In the genomic region with DNA sequence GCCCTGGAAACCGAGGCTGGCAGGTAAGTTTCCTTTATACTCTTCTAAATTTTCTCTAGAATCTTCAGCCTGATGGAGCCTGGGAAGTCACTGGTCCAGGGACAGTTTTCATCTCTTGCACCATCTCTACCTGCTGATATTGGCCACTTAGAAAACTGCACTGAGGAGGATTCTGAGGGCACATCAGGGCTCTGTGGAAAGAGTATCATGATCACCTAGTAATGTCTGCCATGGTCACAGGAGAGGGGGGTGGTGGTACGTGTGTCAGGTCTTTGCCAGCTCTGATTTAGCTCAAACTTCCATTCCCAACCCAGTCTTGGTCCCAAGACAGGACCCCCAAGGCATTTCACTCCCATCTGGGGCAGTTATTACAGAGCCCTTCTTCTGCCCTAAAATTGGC, we compare ENCODE assay signal across 18 cellular contexts. TPM values are rescaled to one million over a fixed set of nuclear protein-coding genes. Genes with fewer than 3 reads are reported as not detected.
DNase-seq lines count a peak whose midpoint lies in the region; ATAC-seq and TF ChIP-seq lines count a peak whose summit lies in the region.
"Had no signal": no experiment of that assay in that cellular context is flagged by ENCODE, and none has a peak within 500 bp of the region (broad histone marks: within the 10 kb centered on the region; RNA-seq: fewer than 3 reads in every experiment).

No MANE protein-coding gene starts in this region.

- TF ChIP-seq CTCF in parathyroid adenoma (IDR thresholded peaks at IDR 0.05) = no peak

- H3K9me3 Mint-ChIP-seq in CD4-positive, CD25-positive, alpha-beta regulatory T cell = no peaks in the 10 kb centered on the region
- H3K9me3 Mint-ChIP-seq in IgD-negative memory B cell = no peaks in the 10 kb centered on the region
- no peaks in the 10 kb centered on the region for H3K9me3 Mint-ChIP-seq in dendritic cell treated with granulocyte-macrophage colony-stimulating factor and Interleukin-4, amounts not matched to agents 40 ng/mL and 50 ng/mL, for 4 days
- H3K9me3 Mint-ChIP-seq in stimulated activated effector memory CD8-positive, alpha-beta T cell treated with anti-CD3 and anti-CD28 coated beads, Interleukin-12 subunit alpha, Interleukin-12 subunit beta, amount 100 ng/mL, for 72 hours = no peaks in the 10 kb centered on the region

- no peaks in the 10 kb centered on the region for H3K27me3 ChIP-seq in CD4-positive, CD25-positive, alpha-beta regulatory T cell (ENCODE audit: control insufficient read depth, insufficient read depth, low read length)
- H3K27me3 ChIP-seq in parathyroid adenoma (ENCODE audit: control insufficient read depth, insufficient read depth, low read length) = no peaks in the 10 kb centered on the region

- peaks cover 8% of the 10 kb centered on the region for H3K36me3 Mint-ChIP-seq in CD4-positive, CD25-positive, alpha-beta regulatory T cell
- H3K36me3 Mint-ChIP-seq in IgD-negative memory B cell = no peaks in the 10 kb centered on the region
- H3K36me3 Mint-ChIP-seq in dendritic cell treated with granulocyte-macrophage colony-stimulating factor and Interleukin-4, amounts not matched to agents 40 ng/mL and 50 ng/mL, for 4 days (ENCODE audit: low read depth) = no peaks in the 10 kb centered on the region
- H3K36me3 Mint-ChIP-seq in stimulated activated effector memory CD8-positive, alpha-beta T cell treated with anti-CD3 and anti-CD28 coated beads, Interleukin-12 subunit alpha, Interleukin-12 subunit beta, amount 100 ng/mL, for 72 hours = no peaks in the 10 kb centered on the region

- peak overlapping the region; percentile 81 for H2AFZ ChIP-seq in parathyroid adenoma

- H3K27ac ChIP-seq in CD4-positive, CD25-positive, alpha-beta regulatory T cell (ENCODE audit: insufficient read depth, low read length, poor library complexity, severe bottlenecking) = no peak overlapping the region
- no peak overlapping the region for H3K27ac ChIP-seq in parathyroid adenoma
- H3K27ac ChIP-seq: C4-2B had no signal

- peak overlapping the region in 2 of 3 donors; percentile 60 to 82 for H3K27ac Mint-ChIP-seq in CD4-positive, CD25-positive, alpha-beta regulatory T cell
- H3K27ac Mint-ChIP-seq in IgD-negative memory B cell = no peak overlapping the region
- H3K27ac Mint-ChIP-seq in dendritic cell treated with granulocyte-macrophage colony-stimulating factor and Interleukin-4, amounts not matched to agents 40 ng/mL and 50 ng/mL, for 4 days = peak overlapping the region; percentile 72
- H3K27ac Mint-ChIP-seq in stimulated activated effector memory CD8-positive, alpha-beta T cell treated with anti-CD3 and anti-CD28 coated beads, Interleukin-12 subunit alpha, Interleukin-12 subunit beta, amount 100 ng/mL, for 72 hours = no peak overlapping the region

- H3K36me3 ChIP-seq in CD4-positive, CD25-positive, alpha-beta regulatory T cell (ENCODE audit: control insufficient read depth, insufficient read depth, low read length) = no peaks in the 10 kb centered on the region
- H3K36me3 ChIP-seq in parathyroid adenoma (ENCODE audit: control insufficient read depth, insufficient read depth, low read length) = no peaks in the 10 kb centered on the region

- no peak overlapping the region for H3K4me2 ChIP-seq in parathyroid adenoma (ENCODE audit: low read length)
- H3K4me2 ChIP-seq: SK-N-SH had no signal

- H3K27me3 Mint-ChIP-seq in CD4-positive, CD25-positive, alpha-beta regulatory T cell = no peaks in the 10 kb centered on the region
- H3K27me3 Mint-ChIP-seq in IgD-negative memory B cell = no peaks in the 10 kb centered on the region
- H3K27me3 Mint-ChIP-seq in dendritic cell treated with granulocyte-macrophage colony-stimulating factor and Interleukin-4, amounts not matched to agents 40 ng/mL and 50 ng/mL, for 4 days = peaks cover 1% of the 10 kb centered on the region

- H3K4me3 ChIP-seq in CD4-positive, CD25-positive, alpha-beta regulatory T cell (ENCODE audit: low read depth, low read length) = no peak overlapping the region
- H3K4me3 ChIP-seq in parathyroid adenoma (ENCODE audit: low read depth, low read length) = no peak overlapping the region

- H3K9ac ChIP-seq in parathyroid adenoma = no peak overlapping the region
- H3K9ac ChIP-seq: SK-N-SH had no signal

- no peak for DNase-seq in CD4-positive, CD25-positive, alpha-beta regulatory T cell
- DNase-seq in SHP77 treated with DMSO at 0.1 percent for 48 hours (lab: John Stamatoyannopoulos, UW) = no peak
- no peak for DNase-seq in stimulated activated effector memory CD8-positive, alpha-beta T cell treated with anti-CD3 and anti-CD28 coated beads, Interleukin-12 subunit alpha, Interleukin-12 subunit beta, amount 100 ng/mL, for 72 hours (ENCODE audit: low spot score in 2 of 2)
- DNase-seq in NK-92 treated with Interleukin-12 subunit alpha and Interleukin-12 subunit beta, amount 100 ng/mL, for 24 hours (lab: John Stamatoyannopoulos, UW) = no peak
- DNase-seq: DMS 273 treated with DMSO at 0.1 percent for 48 hours, GF-D8, IMR-90, NCI-H1436 treated with DMSO at 0.1 percent for 48 hours, NCI-H2081, NCI-H774, Right ventricle myocardium superior, SK-N-SH had no signal

- peak overlapping the region in 2 of 4 donors; percentile 73 to 79 for H3K4me3 Mint-ChIP-seq in CD4-positive, CD25-positive, alpha-beta regulatory T cell
- peak overlapping the region in 3 of 4 donors; percentile 36 to 44 (median 43) for H3K4me3 Mint-ChIP-seq in IgD-negative memory B cell
- no peak overlapping the region for H3K4me3 Mint-ChIP-seq in dendritic cell treated with granulocyte-macrophage colony-stimulating factor and Interleukin-4, amounts not matched to agents 40 ng/mL and 50 ng/mL, for 4 days
- no peak overlapping the region for H3K4me3 Mint-ChIP-seq in stimulated activated effector memory CD8-positive, alpha-beta T cell treated with anti-CD3 and anti-CD28 coated beads, Interleukin-12 subunit alpha, Interleukin-12 subunit beta, amount 100 ng/mL, for 72 hours

- H3K9me3 ChIP-seq in CD4-positive, CD25-positive, alpha-beta regulatory T cell (ENCODE audit: control insufficient read depth in 2 of 2, low read length in 2 of 2) = no peaks in the 10 kb centered on the region
- no peaks in the 10 kb centered on the region for H3K9me3 ChIP-seq in parathyroid adenoma (ENCODE audit: control insufficient read depth, low read length)
- H3K9me3 ChIP-seq: SK-N-SH had no signal

- no peaks in the 10 kb centered on the region for H3K4me1 ChIP-seq in CD4-positive, CD25-positive, alpha-beta regulatory T cell (ENCODE audit: control insufficient read depth, insufficient read depth, low read length, poor library complexity, severe bottlenecking)
- no peaks in the 10 kb centered on the region for H3K4me1 ChIP-seq in parathyroid adenoma

- H3K4me1 Mint-ChIP-seq in CD4-positive, CD25-positive, alpha-beta regulatory T cell = peaks cover 0 to 9% (median 0%) of the 10 kb centered on the region in 4 donors
- peaks cover 0 to 6% (median 4%) of the 10 kb centered on the region in 3 donors for H3K4me1 Mint-ChIP-seq in IgD-negative memory B cell
- H3K4me1 Mint-ChIP-seq in dendritic cell treated with granulocyte-macrophage colony-stimulating factor and Interleukin-4, amounts not matched to agents 40 ng/mL and 50 ng/mL, for 4 days (ENCODE audit: low read depth) = peaks cover 31% of the 10 kb centered on the region
- no peaks in the 10 kb centered on the region for H3K4me1 Mint-ChIP-seq in stimulated activated effector memory CD8-positive, alpha-beta T cell treated with anti-CD3 and anti-CD28 coated beads, Interleukin-12 subunit alpha, Interleukin-12 subunit beta, amount 100 ng/mL, for 72 hours

- no peak for ATAC-seq in CD4-positive, CD25-positive, alpha-beta regulatory T cell (ENCODE audit: low read depth in 2 of 2)
- ATAC-seq in stimulated activated effector memory CD8-positive, alpha-beta T cell treated with anti-CD3 and anti-CD28 coated beads, Interleukin-12 subunit alpha, Interleukin-12 subunit beta, amount 100 ng/mL, for 72 hours = no peak
- no peak for ATAC-seq in GM18520 (IDR thresholded peaks at IDR 0.05; ENCODE audit: unreplicated experiment)

- H3K79me2 ChIP-seq in parathyroid adenoma = peaks cover 2% of the 10 kb centered on the region

- intact Hi-C loops in dendritic cell treated with granulocyte-macrophage colony-stimulating factor and Interleukin-4, amounts not matched to agents 40 ng/mL and 50 ng/mL, for 4 days (cut with micrococcal nuclease) = no loop called here

RNA-seq across cellular contexts. Expression of gene DOC2B, which starts 35.2 kb away (rescaled TPM):
- not detected for total RNA-seq in CD4-positive, CD25-positive, alpha-beta regulatory T cell
- not detected for polyA plus RNA-seq in CD4-positive, CD25-positive, alpha-beta regulatory T cell
- not detected for polyA plus RNA-seq in IgD-negative memory B cell
- total RNA-seq: HT1080, IMR-90 had no signal
- polyA plus RNA-seq: IMR-90 had no signal

Comparison
In these comparisons a context has a peak if more than half of its experiments do, and no peak if none do; other contexts are left out.
1. H3K27ac Mint-ChIP-seq: peak in CD4-positive, CD25-positive, alpha-beta regulatory T cell (2 of 3) and dendritic cell treated with granulocyte-macrophage colony-stimulating factor and Interleukin-4, amounts not matched to agents 40 ng/mL and 50 ng/mL, for 4 days (single experiment); none in IgD-negative memory B cell (0 of 3) and stimulated activated effector memory CD8-positive, alpha-beta T cell treated with anti-CD3 and anti-CD28 coated beads, Interleukin-12 subunit alpha, Interleukin-12 subunit beta, amount 100 ng/mL, for 72 hours (single experiment).
2. H3K4me3 Mint-ChIP-seq: peak in IgD-negative memory B cell (3 of 4); none in dendritic cell treated with granulocyte-macrophage colony-stimulating factor and Interleukin-4, amounts not matched to agents 40 ng/mL and 50 ng/mL, for 4 days (single experiment) and stimulated activated effector memory CD8-positive, alpha-beta T cell treated with anti-CD3 and anti-CD28 coated beads, Interleukin-12 subunit alpha, Interleukin-12 subunit beta, amount 100 ng/mL, for 72 hours (single experiment).